11 cellular contexts compared by ENCODE assay signal in the genomic region with DNA sequence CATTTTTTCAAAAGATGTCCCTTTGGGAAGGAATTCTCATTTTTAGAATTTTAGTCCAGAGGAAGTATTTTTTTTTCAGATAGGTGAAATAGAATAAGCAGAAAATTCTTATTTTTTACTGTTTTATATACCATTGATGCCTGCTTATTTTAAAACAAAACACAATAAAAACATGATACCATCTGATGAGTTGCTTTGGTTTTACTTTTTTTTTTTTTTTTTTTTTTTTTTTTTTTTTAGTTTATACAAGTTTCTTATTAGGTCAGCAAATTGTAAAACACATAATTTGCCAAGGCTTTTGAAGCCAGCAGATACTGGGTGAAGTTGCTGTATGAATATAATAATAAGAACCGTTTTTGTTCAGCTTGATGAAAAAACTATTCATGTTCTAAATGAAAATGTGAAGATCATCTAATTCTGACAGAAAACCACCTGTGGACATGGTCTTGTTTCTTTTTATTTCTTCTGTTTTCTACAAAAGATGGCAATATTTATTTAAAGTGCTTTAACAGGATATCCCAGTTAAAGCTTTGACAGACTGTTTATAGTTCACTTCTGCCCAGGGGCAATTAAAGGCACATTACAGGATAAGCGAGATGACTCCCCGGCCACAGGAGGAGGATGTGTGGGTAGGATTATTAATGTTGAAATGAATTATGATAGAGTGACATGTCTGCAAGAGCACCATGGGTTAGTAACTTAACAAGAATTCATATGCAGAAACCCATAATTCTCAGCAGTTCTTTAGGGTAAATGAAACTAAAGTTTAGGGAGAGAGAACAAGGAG. TPM values are rescaled to one million over a fixed set of nuclear protein-coding genes. Genes with fewer than 3 reads are reported as not detected.
DNase-seq lines count a peak whose midpoint lies in the region; ATAC-seq lines count a peak whose summit lies in the region.
"Had no signal": no experiment of that assay in that cellular context is flagged by ENCODE, and none has a peak within 500 bp of the region (broad histone marks: within the 10 kb centered on the region; RNA-seq: fewer than 3 reads in every experiment).

No MANE protein-coding gene starts in this region.

- no peaks in the 10 kb centered on the region for H3K27me3 Mint-ChIP-seq in activated T-cell treated with anti-CD3 and anti-CD28 coated beads, Interleukin-2, amount 50 U/mL, for 4 hours (ENCODE audit: low read depth)
- H3K27me3 Mint-ChIP-seq in dendritic cell treated with granulocyte-macrophage colony-stimulating factor and Interleukin-4, amounts not matched to agents 40 ng/mL and 50 ng/mL, for 4 days, result no peaks in the 10 kb centered on the region
- no peaks in the 10 kb centered on the region for H3K27me3 Mint-ChIP-seq in stimulated activated naive CD8-positive, alpha-beta T cell treated with anti-CD3 and anti-CD28 coated beads, Interleukin-15, Interleukin-2, amounts not matched to agents 100 ng/mL and 50 ng/mL, for 24 hours

- H3K27ac Mint-ChIP-seq in dendritic cell treated with granulocyte-macrophage colony-stimulating factor and Interleukin-4, amounts not matched to agents 40 ng/mL and 50 ng/mL, for 4 days, result peak overlapping the region; percentile 31
- H3K27ac Mint-ChIP-seq in stimulated activated naive CD8-positive, alpha-beta T cell treated with anti-CD3 and anti-CD28 coated beads, Interleukin-15, Interleukin-2, amounts not matched to agents 100 ng/mL and 50 ng/mL, for 24 hours, result peak overlapping the region; percentile 26

- no peak for DNase-seq in activated T-cell treated with anti-CD3 and anti-CD28 coated beads, Interleukin-2, amount 50 U/mL, for 4 hours
- DNase-seq in activated T-cell treated with anti-CD3 and anti-CD28 coated beads for 4 hours, result no peak
- peak; percentile 67 for DNase-seq in RPMI7951 (ENCODE audit: low read depth)
- no peak for DNase-seq in effector CD4-positive, alpha-beta T cell
- DNase-seq: C1 segment of cervical spinal cord, Karpas-422, upper lobe of right lung had no signal

- intact Hi-C loops in dendritic cell treated with granulocyte-macrophage colony-stimulating factor and Interleukin-4, amounts not matched to agents 40 ng/mL and 50 ng/mL, for 4 days (cut with micrococcal nuclease), result no loop called here

- ATAC-seq in activated T-cell treated with anti-CD3 and anti-CD28 coated beads, Interleukin-2, amount 50 U/mL, for 4 hours, result peak; percentile 70 to 72
- no peak for ATAC-seq in GM21786 (IDR thresholded peaks at IDR 0.05; ENCODE audit: unreplicated experiment)
- ATAC-seq in GM18873 (IDR thresholded peaks at IDR 0.05; ENCODE audit: low FRiP score, unreplicated experiment), result no peak
- ATAC-seq: upper lobe of right lung had no signal

- peaks cover 30% of the 10 kb centered on the region for H3K4me1 Mint-ChIP-seq in activated T-cell treated with anti-CD3 and anti-CD28 coated beads, Interleukin-2, amount 50 U/mL, for 4 hours (ENCODE audit: low read depth)
- peaks cover 28% of the 10 kb centered on the region for H3K4me1 Mint-ChIP-seq in dendritic cell treated with granulocyte-macrophage colony-stimulating factor and Interleukin-4, amounts not matched to agents 40 ng/mL and 50 ng/mL, for 4 days (ENCODE audit: low read depth)
- H3K4me1 Mint-ChIP-seq in stimulated activated naive CD8-positive, alpha-beta T cell treated with anti-CD3 and anti-CD28 coated beads, Interleukin-15, Interleukin-2, amounts not matched to agents 100 ng/mL and 50 ng/mL, for 24 hours (ENCODE audit: low read depth), result peaks cover 44% of the 10 kb centered on the region

- no peaks in the 10 kb centered on the region for H3K9me3 Mint-ChIP-seq in activated T-cell treated with anti-CD3 and anti-CD28 coated beads, Interleukin-2, amount 50 U/mL, for 4 hours
- no peaks in the 10 kb centered on the region for H3K9me3 Mint-ChIP-seq in dendritic cell treated with granulocyte-macrophage colony-stimulating factor and Interleukin-4, amounts not matched to agents 40 ng/mL and 50 ng/mL, for 4 days
- H3K9me3 Mint-ChIP-seq in stimulated activated naive CD8-positive, alpha-beta T cell treated with anti-CD3 and anti-CD28 coated beads, Interleukin-15, Interleukin-2, amounts not matched to agents 100 ng/mL and 50 ng/mL, for 24 hours, result no peaks in the 10 kb centered on the region

- peaks cover 2% of the 10 kb centered on the region for H3K36me3 Mint-ChIP-seq in activated T-cell treated with anti-CD3 and anti-CD28 coated beads, Interleukin-2, amount 50 U/mL, for 4 hours (ENCODE audit: insufficient read depth)
- no peaks in the 10 kb centered on the region for H3K36me3 Mint-ChIP-seq in dendritic cell treated with granulocyte-macrophage colony-stimulating factor and Interleukin-4, amounts not matched to agents 40 ng/mL and 50 ng/mL, for 4 days (ENCODE audit: low read depth)
- peaks cover 46% of the 10 kb centered on the region for H3K36me3 Mint-ChIP-seq in stimulated activated naive CD8-positive, alpha-beta T cell treated with anti-CD3 and anti-CD28 coated beads, Interleukin-15, Interleukin-2, amounts not matched to agents 100 ng/mL and 50 ng/mL, for 24 hours (ENCODE audit: low read depth)

- H3K4me3 Mint-ChIP-seq in activated T-cell treated with anti-CD3 and anti-CD28 coated beads, Interleukin-2, amount 50 U/mL, for 4 hours, result no peak overlapping the region
- H3K4me3 Mint-ChIP-seq in dendritic cell treated with granulocyte-macrophage colony-stimulating factor and Interleukin-4, amounts not matched to agents 40 ng/mL and 50 ng/mL, for 4 days, result no peak overlapping the region
- H3K4me3 Mint-ChIP-seq in stimulated activated naive CD8-positive, alpha-beta T cell treated with anti-CD3 and anti-CD28 coated beads, Interleukin-15, Interleukin-2, amounts not matched to agents 100 ng/mL and 50 ng/mL, for 24 hours, result peak overlapping the region; percentile 17

RNA-seq across cellular contexts. Expression of a gene that starts 31.1 kb away (rescaled TPM):
- 10 to 100 TPM in 2 of 3 donors, 1 to 10 TPM in 1; 9.5 to 15.2 (median 13.9) TPM for total RNA-seq in activated T-cell treated with anti-CD3 and anti-CD28 coated beads, Interleukin-2, amount 50 U/mL, for 4 hours
- total RNA-seq in RPMI7951 (2014; rRNA removed; shearing (Covaris generic)), result 0.12 TPM in 1 of 2 replicates, not detected in the other

Comparison
In these comparisons a context has a peak if more than half of its experiments do, and no peak if none do; other contexts are left out.
1. ATAC-seq: peak in activated T-cell treated with anti-CD3 and anti-CD28 coated beads, Interleukin-2, amount 50 U/mL, for 4 hours (2 of 2); none in GM21786 (single experiment) and GM18873 (single experiment).